29 cellular contexts compared by ENCODE assay signal in the genomic region with DNA sequence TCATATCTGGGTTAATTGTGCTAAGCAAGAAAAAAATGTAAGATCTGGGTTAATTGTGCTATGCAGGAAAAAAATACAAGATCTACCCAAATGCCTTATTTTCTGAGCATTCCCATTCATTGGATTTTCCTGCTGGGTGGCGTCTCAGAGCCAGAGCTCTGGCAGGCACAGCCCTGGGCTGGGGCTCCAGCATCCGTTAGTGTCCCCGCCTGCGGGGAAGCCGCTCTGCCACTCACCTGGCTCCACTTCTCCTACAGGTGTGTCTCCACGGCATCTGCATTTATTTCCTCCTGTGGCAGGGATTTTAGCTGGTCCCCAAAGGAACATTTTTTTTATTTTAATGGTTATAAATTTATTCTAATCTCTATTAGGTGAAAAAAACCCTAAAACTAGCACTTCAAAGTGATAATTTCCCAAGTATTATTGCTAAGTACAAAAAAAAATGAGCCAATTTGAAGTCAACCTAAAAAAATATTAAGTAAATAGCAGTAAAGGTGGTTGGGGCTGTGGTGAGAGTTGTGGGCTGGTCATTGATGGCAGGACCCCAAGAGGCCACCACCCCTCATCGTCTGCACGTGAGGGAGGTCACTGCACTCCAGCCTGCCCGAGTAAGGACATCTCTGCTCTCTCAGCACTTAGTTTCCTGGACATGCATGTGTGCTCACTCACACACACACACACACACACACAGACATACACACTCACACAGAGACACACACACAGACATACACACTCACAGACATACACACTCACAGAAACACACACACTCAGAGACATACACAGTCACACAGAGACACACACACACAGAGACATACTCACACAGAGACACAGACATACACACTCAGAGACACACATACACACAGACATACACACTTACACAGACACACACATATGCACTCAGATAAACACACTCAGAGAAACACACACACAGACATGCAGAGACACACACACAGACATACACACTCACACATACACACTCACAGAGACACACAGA.
DNase-seq lines count a peak whose midpoint lies in the region; ATAC-seq and TF ChIP-seq lines count a peak whose summit lies in the region.
"Had no signal": no experiment of that assay in that cellular context is flagged by ENCODE, and none has a peak within 500 bp of the region (broad histone marks: within the 10 kb centered on the region; RNA-seq: fewer than 3 reads in every experiment).

No MANE protein-coding gene starts in this region.

- no peak overlapping the region for H3K4me3 Mint-ChIP-seq in endodermal cell
- no peak overlapping the region for H3K4me3 Mint-ChIP-seq in T-helper 2 cell treated with Interferon-gamma antibody and Interleukin-4, amounts not matched to agents 5 μg/mL and 100 μg/mL, for 36 hours
- H3K4me3 Mint-ChIP-seq: activated CD8-positive, alpha-beta T cell treated with anti-CD3 and anti-CD28 coated beads, Interleukin-2, amount 10 ng/mL, durations not matched to agents 7 days and 5 days; activated T-cell treated with anti-CD3 and anti-CD28 coated beads, Interleukin-2, amount 50 U/mL, for 4 hours; effector memory CD8-positive, alpha-beta T cell; mesothelial cell of epicardium; naive thymus-derived CD4-positive, alpha-beta T cell; stimulated activated naive B cell treated with anti-CD40 and anti-IgM and Interleukin-4, amounts not matched to agents 10 μg/mL and 1 μg/mL and 100 μg/mL, for 72 hours had no signal

- H3K27me3 ChIP-seq in right atrium auricular region, result no peaks in the 10 kb centered on the region
- H3K27me3 ChIP-seq in endodermal cell (ENCODE audit: control insufficient read depth, insufficient read depth, low read length, poor library complexity, severe bottlenecking), result no peaks in the 10 kb centered on the region
- H3K27me3 ChIP-seq in lower lobe of right lung (ENCODE audit: low read depth), result peaks cover 11% of the 10 kb centered on the region
- H3K27me3 ChIP-seq: foreskin keratinocyte, vagina had no signal

- H3K27ac Mint-ChIP-seq in endodermal cell, result no peak overlapping the region
- no peak overlapping the region for H3K27ac Mint-ChIP-seq in T-helper 2 cell treated with Interferon-gamma antibody and Interleukin-4, amounts not matched to agents 5 μg/mL and 100 μg/mL, for 36 hours
- H3K27ac Mint-ChIP-seq: activated CD8-positive, alpha-beta T cell treated with anti-CD3 and anti-CD28 coated beads, Interleukin-2, amount 10 ng/mL, durations not matched to agents 7 days and 5 days; effector memory CD8-positive, alpha-beta T cell; mesothelial cell of epicardium; naive thymus-derived CD4-positive, alpha-beta T cell; stimulated activated naive B cell treated with anti-CD40 and anti-IgM and Interleukin-4, amounts not matched to agents 10 μg/mL and 1 μg/mL and 100 μg/mL, for 72 hours had no signal

- no peak overlapping the region for H3K9ac ChIP-seq in endodermal cell (ENCODE audit: extremely low read depth, low read length, poor library complexity, severe bottlenecking)

- TF ChIP-seq CTCF in right atrium auricular region (IDR thresholded peaks at IDR 0.05) (no peak), endodermal cell (conservative IDR thresholded peaks at IDR 0.05) (no peak), lower lobe of right lung (IDR thresholded peaks at IDR 0.05) (no peak)

- no peak for ATAC-seq in left cardiac atrium
- no peak for ATAC-seq in lower lobe of right lung
- ATAC-seq: activated CD4-positive, CD25-positive, alpha-beta regulatory T cell treated with anti-CD3 and anti-CD28 coated beads, Interleukin-2, amount 50 U/mL, for 24 hours; activated CD8-positive, alpha-beta T cell treated with anti-CD3 and anti-CD28 coated beads, Interleukin-2, amount 10 ng/mL, durations not matched to agents 7 days and 5 days; activated T-cell treated with anti-CD3 and anti-CD28 coated beads, Interleukin-2, amount 50 U/mL, for 4 hours; effector memory CD8-positive, alpha-beta T cell; esophagus mucosa; foreskin keratinocyte; left lobe of liver; naive thymus-derived CD4-positive, alpha-beta T cell; Panc1; pancreas; stimulated activated naive B cell treated with anti-CD40 and anti-IgM and Interleukin-4, amounts not matched to agents 10 μg/mL and 1 μg/mL and 100 μg/mL, for 72 hours had no signal

- H3K27ac ChIP-seq in right atrium auricular region, result no peak overlapping the region
- H3K27ac ChIP-seq in endodermal cell (ENCODE audit: low read depth, low read length), result no peak overlapping the region
- no peak overlapping the region for H3K27ac ChIP-seq in lower lobe of right lung
- H3K27ac ChIP-seq: adrenal gland, C4-2B, foreskin keratinocyte, pancreas, vagina had no signal

- WGBS in endodermal cell (ENCODE audit: insufficient coverage in 1 of 2, insufficient read length in 1 of 2), 2 experiments, result 83 to 88% methylated on average over 2 to 9 of the region's 9 CpGs

- H3K9me3 Mint-ChIP-seq in endodermal cell, result no peaks in the 10 kb centered on the region
- no peaks in the 10 kb centered on the region for H3K9me3 Mint-ChIP-seq in T-helper 2 cell treated with Interferon-gamma antibody and Interleukin-4, amounts not matched to agents 5 μg/mL and 100 μg/mL, for 36 hours
- H3K9me3 Mint-ChIP-seq: mesothelial cell of epicardium had no signal

- H3K27me3 Mint-ChIP-seq in endodermal cell (ENCODE audit: insufficient read depth), result no peaks in the 10 kb centered on the region
- H3K27me3 Mint-ChIP-seq in T-helper 2 cell treated with Interferon-gamma antibody and Interleukin-4, amounts not matched to agents 5 μg/mL and 100 μg/mL, for 36 hours (ENCODE audit: low read depth), result no peaks in the 10 kb centered on the region

- DNase-seq in right atrium auricular region (ENCODE audit: low spot score) (peak; percentile 32), left cardiac atrium (no peak), NCI-H187 treated with DMSO at 0.1 percent for 48 hours (lab: John Stamatoyannopoulos, UW) (peak; percentile 46), endodermal cell (peak; percentile 38), UCSD-AML1 (lab: John Stamatoyannopoulos, UW; ENCODE audit: unreplicated experiment) (no peak), lower lobe of right lung (no peak)
- no peak for DNase-seq in T-helper 2 cell treated with Interferon-gamma antibody and Interleukin-4, amounts not matched to agents 5 μg/mL and 100 μg/mL, for 36 hours (ENCODE audit: low spot score)
- DNase-seq: activated CD8-positive, alpha-beta T cell treated with anti-CD3 and anti-CD28 coated beads, Interleukin-2, amount 10 ng/mL, durations not matched to agents 7 days and 5 days; activated naive CD4-positive, alpha-beta T cell treated with Interleukin-2 at 50 U/mL for 16 hours; activated T-cell treated with anti-CD3 and anti-CD28 coated beads, Interleukin-2, amount 50 U/mL, for 4 hours; effector memory CD8-positive, alpha-beta T cell; KG1; naive thymus-derived CD4-positive, alpha-beta T cell; NCI-H1694; NCI-H446 treated with DMSO at 0.1 percent for 48 hours; pancreas; SIG-M5; stimulated activated CD4-positive, alpha-beta T cell treated with anti-CD3 and anti-CD28 coated beads, Interleukin-4, amount 100 ng/mL, for 24 hours; stimulated activated naive B cell treated with anti-CD40 and anti-IgM and Interleukin-4, amounts not matched to agents 10 μg/mL and 1 μg/mL and 100 μg/mL, for 72 hours; SW 1271 had no signal

- H3K4me3 ChIP-seq in right atrium auricular region, result no peak overlapping the region
- no peak overlapping the region for H3K4me3 ChIP-seq in endodermal cell (ENCODE audit: low read length)
- H3K4me3 ChIP-seq in lower lobe of right lung, result no peak overlapping the region
- H3K4me3 ChIP-seq: adrenal gland, pancreas, vagina had no signal

- H3K4me1 ChIP-seq in right atrium auricular region, result no peaks in the 10 kb centered on the region
- no peaks in the 10 kb centered on the region for H3K4me1 ChIP-seq in endodermal cell (ENCODE audit: control insufficient read depth, insufficient read depth, low read length)
- no peaks in the 10 kb centered on the region for H3K4me1 ChIP-seq in lower lobe of right lung
- H3K4me1 ChIP-seq: adrenal gland, foreskin keratinocyte, pancreas, vagina had no signal

- no peaks in the 10 kb centered on the region for H3K36me3 Mint-ChIP-seq in endodermal cell (ENCODE audit: low read depth)
- H3K36me3 Mint-ChIP-seq in T-helper 2 cell treated with Interferon-gamma antibody and Interleukin-4, amounts not matched to agents 5 μg/mL and 100 μg/mL, for 36 hours (ENCODE audit: low read depth), result no peaks in the 10 kb centered on the region
- H3K36me3 Mint-ChIP-seq: mesothelial cell of epicardium; naive thymus-derived CD4-positive, alpha-beta T cell; stimulated activated naive B cell treated with anti-CD40 and anti-IgM and Interleukin-4, amounts not matched to agents 10 μg/mL and 1 μg/mL and 100 μg/mL, for 72 hours had no signal

- H3K9me3 ChIP-seq in right atrium auricular region (no peaks in the 10 kb centered on the region), endodermal cell (ENCODE audit: control insufficient read depth, low read length) (no peaks in the 10 kb centered on the region), lower lobe of right lung (no peaks in the 10 kb centered on the region)
- H3K9me3 ChIP-seq: adrenal gland, pancreas, vagina had no signal

- H3K4me1 Mint-ChIP-seq in endodermal cell, result peaks cover 1% of the 10 kb centered on the region
- H3K4me1 Mint-ChIP-seq in T-helper 2 cell treated with Interferon-gamma antibody and Interleukin-4, amounts not matched to agents 5 μg/mL and 100 μg/mL, for 36 hours (ENCODE audit: low read depth), result no peaks in the 10 kb centered on the region
- H3K4me1 Mint-ChIP-seq: stimulated activated naive B cell treated with anti-CD40 and anti-IgM and Interleukin-4, amounts not matched to agents 10 μg/mL and 1 μg/mL and 100 μg/mL, for 72 hours had no signal

- no peaks in the 10 kb centered on the region for H3K36me3 ChIP-seq in right atrium auricular region
- H3K36me3 ChIP-seq in endodermal cell (ENCODE audit: control insufficient read depth, insufficient read depth, low read length), result no peaks in the 10 kb centered on the region
- H3K36me3 ChIP-seq in lower lobe of right lung, result no peaks in the 10 kb centered on the region
- H3K36me3 ChIP-seq: adrenal gland, pancreas, vagina had no signal

- intact Hi-C loops in left cardiac atrium (cut with DNase I) (no loop called here), lower lobe of right lung (cut with DNase I) (no loop called here)

Comparison
In these comparisons a context has a peak if more than half of its experiments do, and no peak if none do; other contexts are left out.
1. DNase-seq: peak in right atrium auricular region (single experiment), NCI-H187 treated with DMSO at 0.1 percent for 48 hours (single experiment) and endodermal cell (single experiment); none in left cardiac atrium (single experiment), T-helper 2 cell treated with Interferon-gamma antibody and Interleukin-4, amounts not matched to agents 5 μg/mL and 100 μg/mL, for 36 hours (single experiment), UCSD-AML1 (single experiment) and lower lobe of right lung (single experiment).